Comparison of ENCODE assay signal across 24 cellular contexts in genomic region chr20:54306985-54307710, GRCh38.
"Had no signal": no experiment of that assay in that cellular context is flagged by ENCODE, and none has a peak within 500 bp of the region (broad histone marks: within the 10 kb centered on the region; RNA-seq: fewer than 3 reads in every experiment).

No MANE protein-coding gene starts in this region.

- H3K9me3 Mint-ChIP-seq: mesothelial cell of epicardium; natural killer cell; stimulated activated effector memory CD8-positive, alpha-beta T cell treated with anti-CD3 and anti-CD28 coated beads, Interleukin-12 subunit alpha, Interleukin-12 subunit beta, amount 100 ng/mL, for 72 hours; stimulated activated naive CD8-positive, alpha-beta T cell treated with anti-CD3 and anti-CD28 coated beads, Interleukin-15, amount 100 ng/mL, for 72 hours; type B pancreatic cell had no signal

- H3K27me3 ChIP-seq: pancreas, sigmoid colon, tibial nerve, uterus had no signal

- H3K9me3 ChIP-seq: left ventricle myocardium inferior, pancreas, prostate gland, sigmoid colon, spleen, tibial nerve, uterus had no signal

- H3K36me3 ChIP-seq: left ventricle myocardium inferior, pancreas, prostate gland, sigmoid colon, spleen, tibial nerve, uterus had no signal

- H3K4me1 Mint-ChIP-seq: mesothelial cell of epicardium; naive B cell; natural killer cell; stimulated activated effector memory CD8-positive, alpha-beta T cell treated with anti-CD3 and anti-CD28 coated beads, Interleukin-12 subunit alpha, Interleukin-12 subunit beta, amount 100 ng/mL, for 72 hours had no signal

- DNase-seq: islet precursor cell; left ventricle myocardium inferior; mesendoderm; naive B cell; natural killer cell; nucleus accumbens; pancreas; posterior cingulate gyrus; retina; right cardiac atrium; sigmoid colon; small intestine; spleen; stimulated activated CD4-positive, alpha-beta T cell treated with anti-CD3 and anti-CD28 coated beads, Interleukin-4, amount 100 ng/mL, for 24 hours; stimulated activated naive CD4-positive, alpha-beta T cell; stimulated activated naive CD8-positive, alpha-beta T cell treated with anti-CD3 and anti-CD28 coated beads, Interleukin-15, amount 100 ng/mL, for 72 hours; substantia nigra; uterus had no signal

- H3K4me1 ChIP-seq: left ventricle myocardium inferior, pancreas, prostate gland, spleen, tibial nerve, uterus had no signal

- H3K4me3 Mint-ChIP-seq: mesothelial cell of epicardium; natural killer cell; stimulated activated effector memory CD8-positive, alpha-beta T cell treated with anti-CD3 and anti-CD28 coated beads, Interleukin-12 subunit alpha, Interleukin-12 subunit beta, amount 100 ng/mL, for 72 hours; stimulated activated naive CD8-positive, alpha-beta T cell treated with anti-CD3 and anti-CD28 coated beads, Interleukin-15, amount 100 ng/mL, for 72 hours; type B pancreatic cell had no signal

- FAIRE-seq: pancreas, small intestine had no signal

- ATAC-seq: natural killer cell; pancreas; right cardiac atrium; stimulated activated effector memory CD8-positive, alpha-beta T cell treated with anti-CD3 and anti-CD28 coated beads, Interleukin-12 subunit alpha, Interleukin-12 subunit beta, amount 100 ng/mL, for 72 hours; stimulated activated naive CD8-positive, alpha-beta T cell treated with anti-CD3 and anti-CD28 coated beads, Interleukin-15, amount 100 ng/mL, for 72 hours had no signal

- H3K4me3 ChIP-seq: left ventricle myocardium inferior, lung, pancreas, prostate gland, sigmoid colon, spleen, tibial nerve, uterus had no signal

- H3K36me3 Mint-ChIP-seq: mesothelial cell of epicardium; naive B cell; natural killer cell; stimulated activated effector memory CD8-positive, alpha-beta T cell treated with anti-CD3 and anti-CD28 coated beads, Interleukin-12 subunit alpha, Interleukin-12 subunit beta, amount 100 ng/mL, for 72 hours; type B pancreatic cell had no signal

- H3K27ac Mint-ChIP-seq: mesothelial cell of epicardium; naive B cell; natural killer cell; stimulated activated effector memory CD8-positive, alpha-beta T cell treated with anti-CD3 and anti-CD28 coated beads, Interleukin-12 subunit alpha, Interleukin-12 subunit beta, amount 100 ng/mL, for 72 hours; type B pancreatic cell had no signal

- H3K27ac ChIP-seq: left ventricle myocardium inferior, pancreas, prostate gland, sigmoid colon, spleen, tibial nerve, uterus had no signal
